Comparison of ENCODE assay signal across 15 cellular contexts in the genomic region with DNA sequence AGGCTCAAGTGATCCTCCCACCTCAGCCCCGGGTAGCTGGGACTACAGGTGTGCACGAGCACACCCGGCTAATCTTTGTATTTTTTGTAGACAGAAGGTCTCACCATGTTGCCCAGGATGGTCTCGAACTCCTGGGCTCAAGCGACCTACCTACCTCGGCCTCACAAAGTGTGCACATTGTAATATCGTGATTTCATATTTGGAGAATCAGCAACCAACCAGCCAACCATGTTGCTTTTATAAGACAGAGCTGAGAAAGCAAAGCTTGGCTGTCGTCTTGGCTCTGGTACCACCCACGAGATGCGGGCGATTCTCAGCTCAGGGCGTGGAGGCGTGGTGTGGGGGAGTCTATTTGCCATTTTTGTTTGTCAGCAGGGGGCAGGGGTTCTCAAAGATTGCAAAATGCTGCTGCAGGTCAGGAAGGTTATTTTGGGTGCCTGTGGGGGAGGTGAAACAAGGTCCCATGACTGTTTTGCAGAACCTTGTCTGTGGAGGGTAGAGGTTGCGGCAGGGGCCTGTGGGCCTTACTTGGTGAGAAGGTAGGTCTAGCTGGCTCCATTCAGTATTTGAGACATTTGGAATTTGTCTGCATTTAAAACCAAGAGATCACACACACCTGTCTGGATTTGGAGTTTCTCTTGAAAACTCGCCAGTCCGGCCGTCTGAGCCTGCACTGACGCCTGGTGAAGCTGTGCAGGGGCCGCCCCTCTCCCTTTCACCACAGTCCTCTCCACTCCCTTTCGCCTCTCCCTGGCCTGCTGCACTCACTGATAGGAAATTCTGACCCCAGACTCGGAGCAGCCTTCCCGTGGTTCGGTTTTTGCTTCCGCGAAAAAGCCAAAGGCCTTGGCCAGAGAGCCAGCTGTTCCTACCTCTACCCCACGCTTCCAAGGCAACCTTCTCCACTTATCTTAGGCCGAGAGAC. TPM values are rescaled to one million over a fixed set of nuclear protein-coding genes. Genes with fewer than 3 reads are reported as not detected.
DNase-seq lines count a peak whose midpoint lies in the region; ATAC-seq, FAIRE-seq and TF ChIP-seq lines count a peak whose summit lies in the region.
"Had no signal": no experiment of that assay in that cellular context is flagged by ENCODE, and none has a peak within 500 bp of the region (broad histone marks: within the 10 kb centered on the region; RNA-seq: fewer than 3 reads in every experiment).

No MANE protein-coding gene starts in this region.

- no peaks in the 10 kb centered on the region for H4K20me1 ChIP-seq in GM12878 (ENCODE audit: control insufficient read depth, insufficient read depth)

- H3K79me2 ChIP-seq in GM12878 (ENCODE audit: control insufficient read depth, insufficient read depth, low read length), result no peaks in the 10 kb centered on the region
- H3K79me2 ChIP-seq: hepatocyte had no signal

- no peak for TF ChIP-seq CTCF in CD4-positive, alpha-beta T cell (IDR thresholded peaks at IDR 0.05)
- no peak for TF ChIP-seq CTCF in GM12878 (IDR thresholded peaks at IDR 0.05 in 2 of 3, conservative IDR thresholded peaks at IDR 0.05 in 1 of 3; ENCODE audit: control insufficient read depth in 2 of 3, extremely low read depth in 1 of 3, insufficient read depth in 1 of 3, low read depth in 3 of 3, low read length in 3 of 3)
- no peak for TF ChIP-seq CTCF in natural killer cell (IDR thresholded peaks at IDR 0.05)

- TF ChIP-seq EP300 in GM12878 (IDR thresholded peaks at IDR 0.05; ENCODE audit: borderline replicate concordance in 1 of 2, control insufficient read depth in 1 of 2, low read depth in 2 of 2, low read length in 2 of 2), result no peak

- H3K4me1 Mint-ChIP-seq in CD4-positive, alpha-beta T cell (ENCODE audit: low read depth), result no peaks in the 10 kb centered on the region
- H3K4me1 Mint-ChIP-seq in IgD-negative memory B cell (peaks cover 4 to 9% (median 5%) of the 10 kb centered on the region in 3 donors), naive B cell (peaks cover 5 to 17% (median 7%) of the 10 kb centered on the region in 3 donors), natural killer cell (peaks cover 12 to 21% of the 10 kb centered on the region in 2 donors)

- H3K36me3 Mint-ChIP-seq in CD4-positive, alpha-beta T cell (ENCODE audit: low read depth), result peaks cover 27% of the 10 kb centered on the region
- H3K36me3 Mint-ChIP-seq in IgD-negative memory B cell (no peaks in the 10 kb centered on the region), naive B cell (peaks cover 3 to 7% of the 10 kb centered on the region in 2 donors), natural killer cell (no peaks in the 10 kb centered on the region)

- no peak; the same call in 1 of the 2 replicates for TF ChIP-seq POLR2A in GM12878 (IDR thresholded peaks at IDR 0.05; ENCODE audit: low read depth, low read length)
- TF ChIP-seq POLR2A in GM12892 (IDR thresholded peaks at IDR 0.05; ENCODE audit: low read depth, low read length), result no peak

- peak overlapping the region; percentile 18 for H3K4me3 Mint-ChIP-seq in CD4-positive, alpha-beta T cell
- H3K4me3 Mint-ChIP-seq in IgD-negative memory B cell (peak overlapping the region in 1 of 4 donors; percentile 66), naive B cell (peak overlapping the region in 1 of 8 donors; percentile 37), natural killer cell (no peak overlapping the region)
- H3K4me3 Mint-ChIP-seq: CD8-positive, alpha-beta T cell had no signal

- 86% methylated on average over 27 of the region's 27 CpGs for WGBS in GM12878 (ENCODE audit: insufficient coverage, insufficient replicate concordance, low lambda C conversion rate, missing lambda C conversion rate)

- H3K27me3 ChIP-seq in CD4-positive, alpha-beta T cell (ENCODE audit: control insufficient read depth, insufficient read depth, low read length), result no peaks in the 10 kb centered on the region
- H3K27me3 ChIP-seq in GM12878 (replicated peaks in 1 of 2; ENCODE audit: control insufficient read depth in 2 of 2, insufficient read depth in 2 of 2, low read length in 1 of 2), result no peaks in the 10 kb centered on the region
- no peaks in the 10 kb centered on the region for H3K27me3 ChIP-seq in effector memory CD4-positive, alpha-beta T cell (replicated peaks; ENCODE audit: control insufficient read depth, insufficient read depth, low read length, poor library complexity, severe bottlenecking)
- H3K27me3 ChIP-seq: hepatocyte, suprapubic skin had no signal

- in situ Hi-C loops in GM12878 (cut with MboI), result no loop called here

- H3K9me3 ChIP-seq in CD4-positive, alpha-beta T cell (ENCODE audit: control insufficient read depth, low read length), result no peaks in the 10 kb centered on the region
- no peaks in the 10 kb centered on the region for H3K9me3 ChIP-seq in GM12878 (replicated peaks; ENCODE audit: control insufficient read depth, insufficient read depth, low read length)
- no peaks in the 10 kb centered on the region for H3K9me3 ChIP-seq in effector memory CD4-positive, alpha-beta T cell (ENCODE audit: control insufficient read depth, low read length)

- intact Hi-C loops in CD4-positive, alpha-beta T cell (cut with DNase I, micrococcal nuclease), result no loop called here
- intact Hi-C loops in GM12878 (cut with micrococcal nuclease; ENCODE audit: unreplicated experiment), result no loop called here
- intact Hi-C loops in natural killer cell (cut with micrococcal nuclease), result no loop called here

- H3K9ac ChIP-seq in GM12878 (ENCODE audit: control insufficient read depth, insufficient read depth, low read length), result no peak overlapping the region

- H3K4me3 ChIP-seq in GM12878, result no peak overlapping the region
- no peak overlapping the region for H3K4me3 ChIP-seq in effector memory CD4-positive, alpha-beta T cell (ENCODE audit: insufficient read depth, low read depth, low read length, poor library complexity, severe bottlenecking)
- H3K4me3 ChIP-seq: hepatocyte, suprapubic skin had no signal

- no peak for ATAC-seq in CD4-positive, alpha-beta T cell (ENCODE audit: poor library complexity)
- ATAC-seq in GM12878, result no peak
- ATAC-seq in naive B cell (ENCODE audit: low read depth in 2 of 2), result peak in 1 of 2 donors; percentile 20
- ATAC-seq in natural killer cell, result no peak
- ATAC-seq: CD8-positive, alpha-beta T cell had no signal

- H3K4me1 ChIP-seq in GM12878 (ENCODE audit: control insufficient read depth, insufficient read depth, low read length), result no peaks in the 10 kb centered on the region
- H3K4me1 ChIP-seq in effector memory CD4-positive, alpha-beta T cell (ENCODE audit: control insufficient read depth, insufficient read depth, low read length, poor library complexity, severe bottlenecking), result no peaks in the 10 kb centered on the region
- H3K4me1 ChIP-seq: suprapubic skin had no signal

- H3K9me3 Mint-ChIP-seq in CD4-positive, alpha-beta T cell, result no peaks in the 10 kb centered on the region
- H3K9me3 Mint-ChIP-seq in IgD-negative memory B cell (no peaks in the 10 kb centered on the region), naive B cell (no peaks in the 10 kb centered on the region), natural killer cell (no peaks in the 10 kb centered on the region)
- H3K9me3 Mint-ChIP-seq: CD8-positive, alpha-beta T cell had no signal

- TSS peak; percentile 71 for BruUV-seq in GM12878 (replicated peaks; lab: Mats Ljungman, UMichigan)

- RAD21 ChIA-PET in GM12878 (lab: Charles Lee; ENCODE audit: unreplicated experiment), result no interaction called here

- no peaks in the 10 kb centered on the region for H3K27me3 Mint-ChIP-seq in CD4-positive, alpha-beta T cell
- H3K27me3 Mint-ChIP-seq in IgD-negative memory B cell, result no peaks in the 10 kb centered on the region
- H3K27me3 Mint-ChIP-seq in naive B cell, result no peaks in the 10 kb centered on the region
- no peaks in the 10 kb centered on the region for H3K27me3 Mint-ChIP-seq in natural killer cell (ENCODE audit: low read depth in 2 of 2)

- no peak overlapping the region for H3K4me2 ChIP-seq in GM12878 (ENCODE audit: control insufficient read depth, insufficient read depth)
- H3K4me2 ChIP-seq: hepatocyte had no signal

- no peak overlapping the region for H3K27ac Mint-ChIP-seq in CD4-positive, alpha-beta T cell
- peak overlapping the region; percentile 5 to 89 (median 28) for H3K27ac Mint-ChIP-seq in IgD-negative memory B cell
- peak overlapping the region in 5 of 6 donors; percentile 15 to 85 (median 79) for H3K27ac Mint-ChIP-seq in naive B cell
- H3K27ac Mint-ChIP-seq in natural killer cell, result peak overlapping the region in 1 of 2 donors; percentile 18
- H3K27ac Mint-ChIP-seq: CD8-positive, alpha-beta T cell had no signal

- DNase-seq in CD4-positive, alpha-beta T cell, result no peak
- no peak for DNase-seq in GM12878 (ENCODE audit: low read depth, low spot score)
- DNase-seq in naive B cell, result no peak
- DNase-seq in HK-2 (ENCODE audit: unreplicated experiment), result no peak
- DNase-seq in natural killer cell, result no peak
- DNase-seq in effector memory CD4-positive, alpha-beta T cell, result no peak
- no peak for DNase-seq in GM12892 (ENCODE audit: insufficient read length)
- DNase-seq: aorta; CD8-positive, alpha-beta T cell; GF-D8; midbrain; NCI-H2227 treated with DMSO at 0.1 percent for 48 hours had no signal

- H3K36me3 ChIP-seq in GM12878 (ENCODE audit: control insufficient read depth in 2 of 2, insufficient read depth in 2 of 2, low read length in 1 of 2), result peaks cover 8 to 11% of the 10 kb centered on the region in 2 experiments; a peak in 3 of 4 replicates
- H3K36me3 ChIP-seq in effector memory CD4-positive, alpha-beta T cell (ENCODE audit: control insufficient read depth, insufficient read depth, low read length), result peaks cover 31% of the 10 kb centered on the region

- SMC1A ChIA-PET in GM12878 (lab: Charles Lee; ENCODE audit: uncharacterized antibody, unreplicated experiment), result no interaction called here

- H2AFZ ChIP-seq in GM12878 (ENCODE audit: control insufficient read depth, low read depth, low read length), result no peak overlapping the region
- H2AFZ ChIP-seq: hepatocyte had no signal

- CTCF ChIA-PET in CD4-positive, alpha-beta T cell (lab: Charles Lee), result no interaction called here
- CTCF ChIA-PET in GM12878 (lab: Yijun Ruan, JAX), result interaction anchor here (1.7 kb wide), 1 partner anchor 136 kb away, joined by 4 read pairs; a partner anchor contains a TSS

- FAIRE-seq in GM12878 (lab: Jason Lieb, UNC) (no peak), GM12892 (lab: Jason Lieb, UNC) (no peak)

- POLR2A ChIA-PET in CD4-positive, alpha-beta T cell (lab: Charles Lee), result interaction anchor here (1.1 kb wide), 1 partner anchor 137 kb away, joined by 3 read pairs; a partner anchor contains a TSS
- POLR2A ChIA-PET in GM12878 (lab: Charles Lee), result no interaction called here

- TF ChIP-seq RAD21 in GM12878 (IDR thresholded peaks at IDR 0.05; ENCODE audit: insufficient read depth, low read depth, low read length), result no peak

- no peak overlapping the region for H3K27ac ChIP-seq in CD4-positive, alpha-beta T cell (ENCODE audit: low read depth, low read length)
- H3K27ac ChIP-seq in GM12878 (ENCODE audit: control insufficient read depth, insufficient read depth), result no peak overlapping the region
- H3K27ac ChIP-seq in effector memory CD4-positive, alpha-beta T cell (ENCODE audit: insufficient read depth, low read length, poor library complexity, severe bottlenecking), result no peak overlapping the region
- H3K27ac ChIP-seq: hepatocyte, suprapubic skin had no signal

RNA-seq across cellular contexts. Expression of a gene that starts 15.4 kb away (rescaled TPM):
- total RNA-seq in CD4-positive, alpha-beta T cell, result 1 to 10 TPM; 4.4 to 5.1 TPM
- 18.4 TPM for polyA plus RNA-seq in IgD-negative memory B cell
- total RNA-seq in GM12878 (2013; cell fraction: nucleolus; rRNA removed), result 17.9 and 19.3 TPM in 2 replicates
- 5.0 TPM in 2 replicates for total RNA-seq in GM12878 (2014; rRNA removed)
- total RNA-seq in GM12878 (2014; rRNA removed; fragmentation: Illumina TruSeq; extraction: Trizol), result 8.3 and 8.7 TPM in 2 replicates
- 12.7 and 14.3 TPM in 2 replicates for total RNA-seq in GM12878 (2021)
- 4.5 TPM for polyA plus RNA-seq in GM12878 (2011; ENCODE audit: low read depth)
- 7.6 and 9.0 TPM in 2 replicates for polyA plus RNA-seq in GM12878 (2011; rRNA removed)
- 14.0 and 14.6 TPM in 2 replicates for polyA plus RNA-seq in GM12878 (2011; cell fraction: cytosol; rRNA removed)
- polyA plus RNA-seq in GM12878 (2011; cell fraction: nucleus; rRNA removed), result 4.2 and 6.9 TPM in 2 replicates
- 7.7 and 9.0 TPM in 2 replicates for polyA plus RNA-seq in GM12878 (2012)
- 4.6 and 8.6 TPM in 2 replicates for polyA plus RNA-seq in GM12878 (2014; fragmentation: Illumina TruSeq; extraction: Trizol)
- polyA plus RNA-seq in GM12878 (2014; fragmentation: Nextera tagmentation; extraction: Ambion mirVana), result 1 to 10 TPM in 1 of 2 experiments, under 1 TPM in 1; 0.93 to 2.4 TPM
- polyA plus RNA-seq in GM12878 (2014; rRNA removed), result 12.4 and 13.1 TPM in 2 replicates
- 1 to 10 TPM; 8.3 to 9.2 TPM for polyA plus RNA-seq in GM12878 (2016; fragmentation: Nextera tagmentation; extraction: Ambion mirVana)
- 6.7 and 13.4 TPM in 2 replicates for polyA minus RNA-seq in GM12878 (2011; rRNA and poly(A)+ RNA removed)
- 5.9 and 6.3 TPM in 2 replicates for polyA minus RNA-seq in GM12878 (2011; cell fraction: cytosol; rRNA and poly(A)+ RNA removed)
- 4.1 and 6.6 TPM in 2 replicates for polyA minus RNA-seq in GM12878 (2011; cell fraction: nucleus; rRNA and poly(A)+ RNA removed)
- polyA plus RNA-seq in naive B cell (ENCODE audit: low read depth in 6 of 6), result 10 to 100 TPM in 1 of 6 donors, 1 to 10 TPM in 5; 4.7 to 14.2 (median 8.0) TPM
- 10 to 100 TPM in 2 of 3 donors, 1 to 10 TPM in 1; 8.5 to 13.5 (median 13.3) TPM for total RNA-seq in natural killer cell
- polyA plus RNA-seq in GM12892 (2012; ENCODE audit: missing spikeins), result 6.7 TPM

RNA-seq across cellular contexts. Expression of a gene that starts 15.4 kb away (rescaled TPM):
- total RNA-seq in CD4-positive, alpha-beta T cell, result 10 to 100 TPM; 22.0 to 23.0 TPM
- polyA plus RNA-seq in IgD-negative memory B cell (100 TPM), GM12878 (2011; rRNA removed) (31.3 and 45.6 TPM in 2 replicates), GM12878 (2014; fragmentation: Illumina TruSeq; extraction: Trizol) (17.9 and 39.1 TPM in 2 replicates), GM12878 (2014; fragmentation: Nextera tagmentation; extraction: Ambion mirVana) (10 to 100 TPM in 1 of 2 experiments, 1 to 10 TPM in 1; 2.3 to 18.5 TPM), GM12878 (2014; rRNA removed) (92.8 and 96.7 TPM in 2 replicates), GM12878 (2016; fragmentation: Nextera tagmentation; extraction: Ambion mirVana) (100 to 1,000 TPM; 183 to 196 TPM), naive B cell (ENCODE audit: low read depth in 6 of 6) (100 to 1,000 TPM in 1 of 6 donors, 10 to 100 TPM in 5; 80.0 to 105 (median 83.2) TPM)
- 25.3 and 26.6 TPM in 2 replicates for total RNA-seq in GM12878 (2013; cell fraction: nucleolus; rRNA removed)
- total RNA-seq in GM12878 (2014; rRNA removed) (68.7 and 83.5 TPM in 2 replicates), GM12878 (2014; rRNA removed; fragmentation: Illumina TruSeq; extraction: Trizol) (46.0 and 50.2 TPM in 2 replicates), GM12878 (2021) (57.4 and 64.7 TPM in 2 replicates), natural killer cell (10 to 100 TPM; 36.9 to 41.8 (median 37.2) TPM)
- 61.8 TPM for polyA plus RNA-seq in GM12878 (2011; ENCODE audit: low read depth)
- 72.7 and 135 TPM in 2 replicates for polyA plus RNA-seq in GM12878 (2011; cell fraction: cytosol; rRNA removed)
- polyA plus RNA-seq in GM12878 (2011; cell fraction: nucleus; rRNA removed), result 44.9 and 47.5 TPM in 2 replicates
- polyA plus RNA-seq in GM12878 (2012), result 111 and 140 TPM in 2 replicates
- polyA minus RNA-seq in GM12878 (2011; rRNA and poly(A)+ RNA removed), result 15.4 and 26.8 TPM in 2 replicates
- 14.0 and 15.4 TPM in 2 replicates for polyA minus RNA-seq in GM12878 (2011; cell fraction: cytosol; rRNA and poly(A)+ RNA removed)
- polyA minus RNA-seq in GM12878 (2011; cell fraction: nucleus; rRNA and poly(A)+ RNA removed), result 7.4 and 12.1 TPM in 2 replicates
- polyA plus RNA-seq in GM12892 (2012; ENCODE audit: missing spikeins), result 65.7 TPM
